In genomic region chr5:32586251-32586642, GRCh38 we compare ENCODE assay signal across 8 cellular contexts. TPM values are rescaled to one million over a fixed set of nuclear protein-coding genes. Genes with fewer than 3 reads are reported as not detected.
A peak's percentile ranks its signal among the peaks of the same experiment; 100 is the strongest.
DNase-seq lines count a peak whose midpoint lies in the region; ATAC-seq and TF ChIP-seq lines count a peak whose summit lies in the region.

No MANE protein-coding gene starts in this region.

- H3K27me3 ChIP-seq in BE2C (no peaks in the 10 kb centered on the region), HAP-1 (ENCODE audit: low read depth) (no peaks in the 10 kb centered on the region), lung (ENCODE audit: control insufficient read depth, insufficient read depth) (no peaks in the 10 kb centered on the region)

- no peak for ATAC-seq in lung (ENCODE audit: insufficient read depth, low FRiP score)

- H3K27ac ChIP-seq in adipose tissue (ENCODE audit: low read depth, low read length) (peak overlapping the region; percentile 97), lung (ENCODE audit: low read depth in 1 of 2, low read length in 1 of 2) (peak overlapping the region; percentile 99)

- H3K36me3 ChIP-seq in BE2C (peaks cover 27% of the 10 kb centered on the region), HAP-1 (replicated peaks) (peaks cover 21% of the 10 kb centered on the region), lung (ENCODE audit: control insufficient read depth in 2 of 2, insufficient read depth in 2 of 2, low read length in 2 of 2) (peaks cover 5 to 7% of the 10 kb centered on the region in 2 donors)

- H3K4me1 ChIP-seq in BE2C (peaks cover 4% of the 10 kb centered on the region; the same call in 1 of the 2 replicates), HAP-1 (peaks cover 17% of the 10 kb centered on the region), lung (ENCODE audit: control insufficient read depth in 2 of 2, insufficient read depth in 2 of 2, low read length in 2 of 2) (peaks cover 0 to 9% of the 10 kb centered on the region in 2 donors)

- in situ Hi-C loops in HAP-1 (cut with MboI; ENCODE audit: low sequenced_read_pairs) = no loop called here

- DNase-seq in BE2C (no peak), HAP-1 (ENCODE audit: low spot score in 2 of 2) (no peak), lung (ENCODE audit: low spot score) (no peak), NCI-H1694 (lab: John Stamatoyannopoulos, UW) (no peak), NCI-H146 treated with DMSO at 0.1 percent for 48 hours (lab: John Stamatoyannopoulos, UW; ENCODE audit: unreplicated experiment) (no peak), SIG-M5 treated with dmso at 0.1 percent for 504 hours (lab: John Stamatoyannopoulos, UW; ENCODE audit: unreplicated experiment) (no peak), DMS153 (lab: John Stamatoyannopoulos, UW) (no peak)

- H3K4me3 ChIP-seq in BE2C (ENCODE audit: low read depth, low read length) = peak overlapping the region; percentile 88
- H3K4me3 ChIP-seq in HAP-1 = peak overlapping the region; percentile 92
- peak overlapping the region; percentile 93 for H3K4me3 ChIP-seq in lung

- H3K9me3 ChIP-seq in BE2C (no peaks in the 10 kb centered on the region), HAP-1 (no peaks in the 10 kb centered on the region), lung (ENCODE audit: control insufficient read depth in 2 of 2, insufficient read depth in 1 of 2, low read length in 1 of 2) (peaks cover 0 to 3% of the 10 kb centered on the region in 2 donors)

- 2 to 5% (median 3%) methylated on average over 10 of the region's 10 CpGs for WGBS in adipose tissue, 3 donors
- WGBS in lung, 2 donors = 2 to 3% methylated on average over 10 of the region's 10 CpGs

- TF ChIP-seq CTCF in BE2C (IDR thresholded peaks at IDR 0.05; ENCODE audit: low read depth, low read length) (no peak), lung (IDR thresholded peaks at IDR 0.05; ENCODE audit: control extremely low read depth, extremely low read depth) (no peak)

RNA-seq across cellular contexts. Expression of gene SUB1, which starts 0.9 kb away (rescaled TPM):
- polyA plus RNA-seq in BE2C (2012; ENCODE audit: insufficient read depth, insufficient read length, low read depth) = 149 TPM
- 100 to 1,000 TPM in 2 of 3 donors, 10 to 100 TPM in 1; 68.6 to 237 (median 225) TPM for polyA plus RNA-seq in adipose tissue
- total RNA-seq in lung = 100 to 1,000 TPM; 126 to 234 TPM
- polyA plus RNA-seq in lung = 100 to 1,000 TPM; 145 to 165 TPM
